In genomic region chr3:106332884-106333283, GRCh38 we compare ENCODE assay signal across 9 cellular contexts.
DNase-seq lines count a peak whose midpoint lies in the region; ATAC-seq and TF ChIP-seq lines count a peak whose summit lies in the region.
"Had no signal": no experiment of that assay in that cellular context is flagged by ENCODE, and none has a peak within 500 bp of the region (broad histone marks: within the 10 kb centered on the region; RNA-seq: fewer than 3 reads in every experiment).

No MANE protein-coding gene starts in this region.

- no peaks in the 10 kb centered on the region for H3F3A ChIP-seq in GM23338 (replicated peaks; ENCODE audit: low read depth)

- H3K4me2 ChIP-seq in GM23338 (no peak overlapping the region), mesenchymal stem cell (ENCODE audit: low read length, poor library complexity, severe bottlenecking) (no peak overlapping the region)

- H3K4ac ChIP-seq in mesenchymal stem cell (ENCODE audit: low read depth in 1 of 2, low read length in 2 of 2), result no peak overlapping the region

- no peak overlapping the region for H4K8ac ChIP-seq in mesenchymal stem cell (ENCODE audit: low read length)

- H2AFZ ChIP-seq in GM23338 (no peak overlapping the region), mesenchymal stem cell (ENCODE audit: low read depth, low read length) (no peak overlapping the region)

- H3K27me3 Mint-ChIP-seq in GM23338 (ENCODE audit: insufficient read depth, low read depth, poor library complexity), result no peaks in the 10 kb centered on the region

- TF ChIP-seq CTCF in GM10248 (IDR thresholded peaks at IDR 0.05; ENCODE audit: control extremely low read depth, extremely low read depth, low read depth, missing control alignments) (peak; percentile 19), GM23338 (conservative IDR thresholded peaks at IDR 0.05; ENCODE audit: low read depth in 2 of 2) (peak; percentile 16 to 59; a peak in 3 of 4 replicates), coronary artery (IDR thresholded peaks at IDR 0.05) (no peak)

- no peaks in the 10 kb centered on the region for H3K9me2 ChIP-seq in GM23338 (ENCODE audit: insufficient read depth)

- H2BK15ac ChIP-seq in mesenchymal stem cell (ENCODE audit: low read depth, poor library complexity, severe bottlenecking), result no peak overlapping the region

- no peaks in the 10 kb centered on the region for H3K9me3 Mint-ChIP-seq in GM23338

- ATAC-seq in GM23338, result no peak; the same call in 2 of the 3 replicates

- H3K79me2 ChIP-seq in GM23338 (replicated peaks; ENCODE audit: insufficient read depth), result no peaks in the 10 kb centered on the region

- no peaks in the 10 kb centered on the region for H3K79me1 ChIP-seq in mesenchymal stem cell (replicated peaks; ENCODE audit: low read length, poor library complexity, severe bottlenecking)

- H2AK5ac ChIP-seq in mesenchymal stem cell (ENCODE audit: low read length, severe bottlenecking), result no peak overlapping the region

- DNase-seq in GM10248 (ENCODE audit: extremely low spot score) (no peak), GM23338 (ENCODE audit: low spot score) (peak; percentile 24), RKO (ENCODE audit: low spot score) (peak; percentile 89), islet precursor cell (peak; percentile 71), cerebellum (ENCODE audit: low spot score) (no peak), mesenchymal stem cell (no peak), NCI-H2171 treated with DMSO at 0.1 percent for 48 hours (lab: John Stamatoyannopoulos, UW) (no peak), coronary artery (ENCODE audit: low spot score) (no peak)
- DNase-seq: OCI-M1 had no signal

- H3K4me3 Mint-ChIP-seq in GM23338, result no peak overlapping the region

- no peak overlapping the region for H4K91ac ChIP-seq in mesenchymal stem cell (ENCODE audit: low read length)

- H3K36me3 Mint-ChIP-seq in GM23338 (ENCODE audit: low read depth), result no peaks in the 10 kb centered on the region

- H3K27me3 ChIP-seq in GM23338 (ENCODE audit: insufficient read depth) (no peaks in the 10 kb centered on the region), mesenchymal stem cell (ENCODE audit: control insufficient read depth in 1 of 2, insufficient read depth in 1 of 2, low read length in 2 of 2) (no peaks in the 10 kb centered on the region)

- CTCF ChIA-PET in GM10248 (lab: Yijun Ruan, JAX), result interaction anchor here (0.6 to 2.5 kb wide), 6 partner anchors 16 to 496 kb away, joined by 3 to 6 read pairs (median 3); no protein-coding TSS in a partner anchor

- no peak overlapping the region for H2BK120ac ChIP-seq in mesenchymal stem cell (ENCODE audit: low read depth, low read length)

- WGBS in mesenchymal stem cell, result 85% methylated on average over 2 of the region's 2 CpGs

- H3K23ac ChIP-seq in mesenchymal stem cell (ENCODE audit: low read length in 2 of 2), result no peak overlapping the region

- H3K27ac ChIP-seq in GM23338 (ENCODE audit: low read depth) (no peak overlapping the region), mesenchymal stem cell (ENCODE audit: low read length, poor library complexity, severe bottlenecking) (no peak overlapping the region), coronary artery (no peak overlapping the region)

- H3K4me3 ChIP-seq in GM23338 (no peak overlapping the region), mesenchymal stem cell (ENCODE audit: insufficient read depth in 1 of 2, low read depth in 1 of 2, low read length in 2 of 2) (no peak overlapping the region), coronary artery (no peak overlapping the region)

- peak overlapping the region in 1 of 2 experiments; percentile 26 for H3K14ac ChIP-seq in mesenchymal stem cell (ENCODE audit: low read length in 2 of 2)

- no peaks in the 10 kb centered on the region for H3K36me3 ChIP-seq in GM23338 (ENCODE audit: insufficient read depth)
- no peaks in the 10 kb centered on the region for H3K36me3 ChIP-seq in mesenchymal stem cell (ENCODE audit: control insufficient read depth in 1 of 2, insufficient read depth in 2 of 2, low read depth in 1 of 2, low read length in 2 of 2)

- no peak overlapping the region for H3K18ac ChIP-seq in mesenchymal stem cell (ENCODE audit: low read depth in 1 of 2, low read length in 2 of 2)

- H3K4me1 ChIP-seq in GM23338 (ENCODE audit: insufficient read depth) (no peaks in the 10 kb centered on the region), mesenchymal stem cell (ENCODE audit: control insufficient read depth, insufficient read depth, low read depth, low read length) (peaks cover 6% of the 10 kb centered on the region)

- POLR2A ChIA-PET in GM10248 (lab: Yijun Ruan, JAX), result no interaction called here

- H3K27ac Mint-ChIP-seq in GM23338, result no peak overlapping the region

- no peak overlapping the region for H2BK5ac ChIP-seq in mesenchymal stem cell (ENCODE audit: low read depth, low read length, poor library complexity, severe bottlenecking)

- no peak overlapping the region for H3K9ac ChIP-seq in mesenchymal stem cell (ENCODE audit: low read length)

- no peaks in the 10 kb centered on the region for H3K4me1 Mint-ChIP-seq in GM23338

- no peaks in the 10 kb centered on the region for H4K20me1 ChIP-seq in GM23338 (replicated peaks; ENCODE audit: insufficient read depth)

- peak overlapping the region in 1 of 2 experiments; percentile 29 for H2BK12ac ChIP-seq in mesenchymal stem cell (ENCODE audit: low read length in 2 of 2)

- H3K9me3 ChIP-seq in mesenchymal stem cell (ENCODE audit: control insufficient read depth, low read length), result no peaks in the 10 kb centered on the region

TF ChIP-seq in GM23338, 12 proteins besides CTCF, POLR2A, EP300 and RAD21 (continues in another document):
- TF ChIP-seq STAT1 (IDR thresholded peaks at IDR 0.05; ENCODE audit: unreplicated experiment) (no peak), ZNF331 (CRISPR knock-in tag; IDR thresholded peaks at IDR 0.05; ENCODE audit: low read depth) (no peak), POLR2AphosphoS5 (IDR thresholded peaks at IDR 0.05; ENCODE audit: low read depth) (no peak), CREB1 (CRISPR knock-in tag; IDR thresholded peaks at IDR 0.05; ENCODE audit: low read depth) (no peak), JUNB (IDR thresholded peaks at IDR 0.05; ENCODE audit: unreplicated experiment) (no peak), EZH2 (IDR thresholded peaks at IDR 0.05; ENCODE audit: low read depth, unreplicated experiment) (no peak), ETS1 (IDR thresholded peaks at IDR 0.05) (no peak)

Comparison
In these comparisons a context has a peak if more than half of its experiments do, and no peak if none do; other contexts are left out.
1. DNase-seq: peak in GM23338 (single experiment), RKO (single experiment) and islet precursor cell (single experiment); none in GM10248 (single experiment), cerebellum (single experiment), mesenchymal stem cell (single experiment), NCI-H2171 treated with DMSO at 0.1 percent for 48 hours (single experiment) and coronary artery (single experiment).